8 cellular contexts compared by ENCODE assay signal in the genomic region with DNA sequence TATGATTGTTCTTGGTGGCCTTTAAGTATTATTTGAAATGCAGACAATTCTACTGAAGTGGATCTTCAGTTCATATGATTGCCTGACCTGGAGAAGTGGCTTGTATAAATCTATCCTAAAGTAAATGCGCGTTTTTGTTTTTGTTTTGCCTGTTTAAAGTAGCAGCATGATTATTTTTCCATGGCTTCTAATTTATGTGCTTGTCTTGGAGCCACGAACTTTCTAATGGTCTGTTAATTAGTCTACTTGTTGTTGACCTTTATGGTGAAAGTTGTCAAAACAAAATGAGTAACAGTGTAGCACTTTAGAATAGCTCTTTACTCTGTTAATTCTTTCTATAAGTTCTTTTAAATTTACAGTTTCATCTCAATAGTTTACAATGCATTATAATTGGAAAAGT. TPM values are rescaled to one million over a fixed set of nuclear protein-coding genes. Genes with fewer than 3 reads are reported as not detected.
A peak's percentile ranks its signal among the peaks of the same experiment; 100 is the strongest.
DNase-seq lines count a peak whose midpoint lies in the region; TF ChIP-seq lines count a peak whose summit lies in the region.

No MANE protein-coding gene starts in this region.

- H3K27me3 ChIP-seq in BLaER1 (no peaks in the 10 kb centered on the region), MG63 (no peaks in the 10 kb centered on the region), duodenal mucosa (ENCODE audit: control insufficient read depth in 1 of 2, insufficient read depth in 2 of 2, low read length in 2 of 2) (no peaks in the 10 kb centered on the region), neural cell (ENCODE audit: insufficient read depth, low read depth, low read length) (no peaks in the 10 kb centered on the region)

- H3K36me3 ChIP-seq in BLaER1: peaks cover 34% of the 10 kb centered on the region
- H3K36me3 ChIP-seq in MG63: peaks cover 47% of the 10 kb centered on the region
- peaks cover 6 to 29% of the 10 kb centered on the region in 2 donors for H3K36me3 ChIP-seq in duodenal mucosa (ENCODE audit: control insufficient read depth in 1 of 2, insufficient read depth in 2 of 2, low read length in 2 of 2)
- peaks cover 9% of the 10 kb centered on the region for H3K36me3 ChIP-seq in neural cell (ENCODE audit: insufficient read depth, low read length)

- no peak overlapping the region for H2AFZ ChIP-seq in neural cell (ENCODE audit: low read depth, low read length)

- DNase-seq in MG63: no peak
- DNase-seq in middle frontal gyrus (ENCODE audit: extremely low spot score, low spot score): no peak
- no peak for DNase-seq in NAMALWA (ENCODE audit: low spot score)
- DNase-seq in C1 segment of cervical spinal cord (lab: John Stamatoyannopoulos, UW): no peak
- DNase-seq in SHP77 (lab: John Stamatoyannopoulos, UW): no peak

- H3K9ac ChIP-seq in BLaER1: peak overlapping the region; percentile 91
- H3K9ac ChIP-seq in duodenal mucosa (ENCODE audit: low read depth in 1 of 2, low read length in 2 of 2): peak overlapping the region; percentile 98 to 100
- peak overlapping the region; percentile 99 for H3K9ac ChIP-seq in neural cell (ENCODE audit: low read length)

- H3K4me3 ChIP-seq in BLaER1: peak overlapping the region; percentile 94
- H3K4me3 ChIP-seq in MG63: peak overlapping the region; percentile 100
- peak overlapping the region; percentile 88 to 94 for H3K4me3 ChIP-seq in duodenal mucosa (ENCODE audit: low read depth in 1 of 2, low read length in 2 of 2)
- peak overlapping the region; percentile 93 for H3K4me3 ChIP-seq in neural cell (ENCODE audit: low read length)

- TF ChIP-seq EP300 in neural cell (conservative IDR thresholded peaks at IDR 0.05; ENCODE audit: poor library complexity, severe bottlenecking): no peak

- H3K27ac ChIP-seq in BLaER1 (peak overlapping the region; percentile 88), duodenal mucosa (ENCODE audit: low read depth, low read length) (no peak overlapping the region), neural cell (ENCODE audit: low read length) (peak overlapping the region; percentile 100)

- no peak for TF ChIP-seq CTCF in neural cell (IDR thresholded peaks at IDR 0.05; ENCODE audit: poor library complexity, severe bottlenecking)

- peaks cover 50% of the 10 kb centered on the region for H3K79me2 ChIP-seq in neural cell (replicated peaks; ENCODE audit: insufficient read depth, low read length)

- peaks cover 48% of the 10 kb centered on the region for H4K20me1 ChIP-seq in BLaER1
- H4K20me1 ChIP-seq in neural cell (ENCODE audit: insufficient read depth): peaks cover 21% of the 10 kb centered on the region

- no peaks in the 10 kb centered on the region for H3K9me2 ChIP-seq in neural cell (ENCODE audit: insufficient read depth, low read length)

- H3K9me3 ChIP-seq in BLaER1 (peaks cover 14% of the 10 kb centered on the region), MG63 (no peaks in the 10 kb centered on the region), duodenal mucosa (ENCODE audit: control insufficient read depth in 1 of 2, low read length in 2 of 2) (no peaks in the 10 kb centered on the region), neural cell (ENCODE audit: low read length) (no peaks in the 10 kb centered on the region)

- H3K4me2 ChIP-seq in BLaER1 (peak overlapping the region; percentile 87), neural cell (ENCODE audit: low read length) (peak overlapping the region; percentile 97)

- peaks cover 29% of the 10 kb centered on the region for H3K4me1 ChIP-seq in BLaER1
- peaks cover 17 to 35% of the 10 kb centered on the region in 2 donors for H3K4me1 ChIP-seq in duodenal mucosa (ENCODE audit: control insufficient read depth in 1 of 2, insufficient read depth in 2 of 2, low read length in 2 of 2)

- no peak for TF ChIP-seq RAD21 in neural cell (conservative IDR thresholded peaks at IDR 0.05)

- no peaks in the 10 kb centered on the region for H3F3A ChIP-seq in neural cell (ENCODE audit: insufficient read depth, low read length, poor library complexity, severe bottlenecking)

TF ChIP-seq in neural cell, 6 proteins besides CTCF, POLR2A, EP300 and RAD21:
- no peak for TF ChIP-seq EZH2 (IDR thresholded peaks at IDR 0.05; ENCODE audit: borderline replicate concordance, insufficient read depth, low read length, poor library complexity, severe bottlenecking)
- TF ChIP-seq TAF1 (IDR thresholded peaks at IDR 0.05; ENCODE audit: low read depth): no peak
- TF ChIP-seq SMC3 (conservative IDR thresholded peaks at IDR 0.05; ENCODE audit: poor library complexity): no peak
- no peak for TF ChIP-seq POLR2AphosphoS5 (IDR thresholded peaks at IDR 0.05)
- TF ChIP-seq, protein P1, sequence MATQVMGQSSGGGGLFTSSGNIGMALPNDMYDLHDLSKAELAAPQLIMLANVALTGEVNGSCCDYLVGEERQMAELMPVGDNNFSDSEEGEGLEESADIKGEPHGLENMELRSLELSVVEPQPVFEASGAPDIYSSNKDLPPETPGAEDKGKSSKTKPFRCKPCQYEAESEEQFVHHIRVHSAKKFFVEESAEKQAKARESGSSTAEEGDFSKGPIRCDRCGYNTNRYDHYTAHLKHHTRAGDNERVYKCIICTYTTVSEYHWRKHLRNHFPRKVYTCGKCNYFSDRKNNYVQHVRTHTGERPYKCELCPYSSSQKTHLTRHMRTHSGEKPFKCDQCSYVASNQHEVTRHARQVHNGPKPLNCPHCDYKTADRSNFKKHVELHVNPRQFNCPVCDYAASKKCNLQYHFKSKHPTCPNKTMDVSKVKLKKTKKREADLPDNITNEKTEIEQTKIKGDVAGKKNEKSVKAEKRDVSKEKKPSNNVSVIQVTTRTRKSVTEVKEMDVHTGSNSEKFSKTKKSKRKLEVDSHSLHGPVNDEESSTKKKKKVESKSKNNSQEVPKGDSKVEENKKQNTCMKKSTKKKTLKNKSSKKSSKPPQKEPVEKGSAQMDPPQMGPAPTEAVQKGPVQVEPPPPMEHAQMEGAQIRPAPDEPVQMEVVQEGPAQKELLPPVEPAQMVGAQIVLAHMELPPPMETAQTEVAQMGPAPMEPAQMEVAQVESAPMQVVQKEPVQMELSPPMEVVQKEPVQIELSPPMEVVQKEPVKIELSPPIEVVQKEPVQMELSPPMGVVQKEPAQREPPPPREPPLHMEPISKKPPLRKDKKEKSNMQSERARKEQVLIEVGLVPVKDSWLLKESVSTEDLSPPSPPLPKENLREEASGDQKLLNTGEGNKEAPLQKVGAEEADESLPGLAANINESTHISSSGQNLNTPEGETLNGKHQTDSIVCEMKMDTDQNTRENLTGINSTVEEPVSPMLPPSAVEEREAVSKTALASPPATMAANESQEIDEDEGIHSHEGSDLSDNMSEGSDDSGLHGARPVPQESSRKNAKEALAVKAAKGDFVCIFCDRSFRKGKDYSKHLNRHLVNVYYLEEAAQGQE (IDR thresholded peaks at IDR 0.05; ENCODE audit: borderline replicate concordance): no peak
- TF ChIP-seq MXI1 (conservative IDR thresholded peaks at IDR 0.05; ENCODE audit: poor library complexity, severe bottlenecking): no peak

RNA-seq across cellular contexts. Expression of a gene that starts 1.7 kb away (rescaled TPM):
- 185 and 279 TPM in 2 replicates for total RNA-seq in MG63 (2014; rRNA removed; shearing (Covaris generic); ENCODE audit: low replicate concordance)
- polyA plus RNA-seq in neural cell: 512 and 539 TPM in 2 replicates
- polyA minus RNA-seq in neural cell: 424 and 461 TPM in 2 replicates

RNA-seq across cellular contexts. Expression of a gene that starts 56.6 kb away (rescaled TPM):
- 10.4 and 29.6 TPM in 2 replicates for total RNA-seq in MG63 (2014; rRNA removed; shearing (Covaris generic); ENCODE audit: low replicate concordance)
- polyA plus RNA-seq in neural cell: 8.3 and 17.8 TPM in 2 replicates
- polyA minus RNA-seq in neural cell: 4.1 and 6.1 TPM in 2 replicates
